ENCODE assay signal across 8 cellular contexts in genomic region chr13:102903659-102904407, GRCh38. TPM values are rescaled to one million over a fixed set of nuclear protein-coding genes. Genes with fewer than 3 reads are reported as not detected.
A peak's percentile ranks its signal among the peaks of the same experiment; 100 is the strongest.
DNase-seq lines count a peak whose midpoint lies in the region; ATAC-seq and TF ChIP-seq lines count a peak whose summit lies in the region.

No MANE protein-coding gene starts in this region.

- DNase-seq in CD14-positive monocyte (ENCODE audit: low spot score) (no peak), HCT116 (ENCODE audit: low read depth, low spot score) (no peak), WTC11 (ENCODE audit: low spot score) (no peak), GM20000 (ENCODE audit: low spot score) (no peak)

- peaks cover 0 to 2% (median 1%) of the 10 kb centered on the region in 3 donors for H3K27me3 Mint-ChIP-seq in CD14-positive monocyte (ENCODE audit: low read depth in 3 of 3)
- H3K27me3 Mint-ChIP-seq in WTC11 (ENCODE audit: low read depth), result peaks cover 3% of the 10 kb centered on the region; the same call in 1 of the 2 replicates

- H2AFZ ChIP-seq in HCT116 (ENCODE audit: low read depth, low read length, poor library complexity, severe bottlenecking), result no peak overlapping the region

- CTCF ChIA-PET in HCT116 (lab: Charles Lee) (no interaction called here), WTC11 (lab: Charles Lee) (interaction anchor here (0.7 to 2.5 kb wide), 4 partner anchors 33 to 239 kb away, joined by 3 to 33 read pairs (median 4); no protein-coding TSS in a partner anchor)

- TF ChIP-seq RAD21 in HCT116 (IDR thresholded peaks at IDR 0.05; ENCODE audit: low read depth), result peak; percentile 57
- TF ChIP-seq RAD21 in liver (IDR thresholded peaks at IDR 0.05), result peak; percentile 79 to 80

- H3K36me3 ChIP-seq in HCT116 (ENCODE audit: control insufficient read depth in 1 of 2, insufficient read depth in 2 of 2, low read length in 2 of 2) (no peaks in the 10 kb centered on the region), liver (ENCODE audit: control insufficient read depth in 4 of 4, insufficient read depth in 3 of 4, low read depth in 1 of 4, low read length in 3 of 4) (no peaks in the 10 kb centered on the region)

- no peaks in the 10 kb centered on the region for H3K9me2 ChIP-seq in HCT116 (ENCODE audit: insufficient read depth)

- H3K27ac ChIP-seq in HCT116 (ENCODE audit: low read depth, low read length), result no peak overlapping the region
- H3K27ac ChIP-seq in liver (ENCODE audit: low read depth in 1 of 2, low read length in 2 of 2), result no peak overlapping the region

- H3K9me3 ChIP-seq in HCT116 (ENCODE audit: control insufficient read depth in 1 of 2, insufficient read depth in 1 of 2, low read depth in 1 of 2, low read length in 2 of 2) (no peaks in the 10 kb centered on the region), liver (ENCODE audit: control insufficient read depth in 4 of 4, low read length in 3 of 4) (no peaks in the 10 kb centered on the region)

- H3K9ac ChIP-seq in HCT116 (ENCODE audit: low read length), result no peak overlapping the region
- no peak overlapping the region for H3K9ac ChIP-seq in liver (ENCODE audit: low read depth in 1 of 2, low read length in 2 of 2)

- TF ChIP-seq POLR2A in HCT116 (IDR thresholded peaks at IDR 0.05; ENCODE audit: borderline replicate concordance, extremely low read depth, insufficient read depth, insufficient read length), result no peak

- H3K27ac Mint-ChIP-seq in CD14-positive monocyte (peak overlapping the region in 1 of 7 donors; percentile 43), WTC11 (no peak overlapping the region)

- H3K27me3 ChIP-seq in HCT116 (ENCODE audit: insufficient read depth, low read length), result no peaks in the 10 kb centered on the region
- H3K27me3 ChIP-seq in liver (ENCODE audit: control insufficient read depth in 4 of 4, insufficient read depth in 4 of 4, low read length in 3 of 4), result no peaks in the 10 kb centered on the region

- TF ChIP-seq CTCF in CD14-positive monocyte (IDR thresholded peaks at IDR 0.05) (peak; percentile 55), HCT116 (IDR thresholded peaks at IDR 0.05 in 2 of 3, conservative IDR thresholded peaks at IDR 0.05 in 1 of 3; ENCODE audit: borderline replicate concordance in 1 of 3, insufficient read depth in 1 of 3, low read depth in 2 of 3, low read length in 2 of 3) (peak; percentile 16 to 68 (median 35); a peak in 3 of 6 replicates), WTC11 (IDR thresholded peaks at IDR 0.05) (peak; percentile 33; the same call in 1 of the 2 replicates), liver (IDR thresholded peaks at IDR 0.05; ENCODE audit: low read depth, low read length, missing input control) (peak; percentile 49), GM20000 (IDR thresholded peaks at IDR 0.05; ENCODE audit: extremely low read depth, missing control alignments) (no peak)

- no peak overlapping the region for H3K4me3 Mint-ChIP-seq in CD14-positive monocyte
- no peak overlapping the region for H3K4me3 Mint-ChIP-seq in WTC11

- RAD21 ChIA-PET in HCT116 (lab: Charles Lee; ENCODE audit: low non-redundant PET in 1 of 2, low total read pairs in 2 of 2, uncharacterized antibody in 2 of 2, unreplicated experiment in 2 of 2), result no interaction called here

- 64% methylated on average over 14 of the region's 14 CpGs for WGBS in liver

- no TSS peak for BruUV-seq in HCT116 (replicated peaks; lab: Mats Ljungman, UMichigan)

- H3K4me1 ChIP-seq in HCT116 (ENCODE audit: control insufficient read depth in 1 of 2, insufficient read depth in 2 of 2, low read length in 2 of 2) (no peaks in the 10 kb centered on the region), liver (ENCODE audit: control insufficient read depth in 4 of 4, insufficient read depth in 4 of 4, low read length in 3 of 4) (peaks cover 6 to 28% (median 22%) of the 10 kb centered on the region in 4 donors)

- H3K36me3 Mint-ChIP-seq in CD14-positive monocyte (no peaks in the 10 kb centered on the region), WTC11 (no peaks in the 10 kb centered on the region)

- H4K20me1 ChIP-seq in HCT116 (ENCODE audit: insufficient read depth), result no peaks in the 10 kb centered on the region

- H3K4me3 ChIP-seq in HCT116 (replicated peaks in 1 of 2; ENCODE audit: low read depth in 1 of 2, low read length in 2 of 2), result no peak overlapping the region
- H3K4me3 ChIP-seq in liver (ENCODE audit: low read depth in 1 of 3, low read length in 3 of 3), result no peak overlapping the region

- no peaks in the 10 kb centered on the region for H3K79me2 ChIP-seq in HCT116 (ENCODE audit: insufficient read depth, low read length)

- H3K9me3 Mint-ChIP-seq in CD14-positive monocyte (no peaks in the 10 kb centered on the region), WTC11 (no peaks in the 10 kb centered on the region)

- POLR2A ChIA-PET in HCT116 (lab: Charles Lee) (no interaction called here), WTC11 (lab: Charles Lee) (no interaction called here)

- no peaks in the 10 kb centered on the region for H3K4me1 Mint-ChIP-seq in CD14-positive monocyte
- peaks cover 16% of the 10 kb centered on the region for H3K4me1 Mint-ChIP-seq in WTC11

- no peak overlapping the region for H3K4me2 ChIP-seq in HCT116 (ENCODE audit: low read length)

- ATAC-seq in HCT116, result peak; percentile 77
- ATAC-seq in WTC11, result peak; percentile 61
- ATAC-seq in HG02642 (IDR thresholded peaks at IDR 0.05; ENCODE audit: poor library complexity, unreplicated experiment), result no peak
- no peak for ATAC-seq in HG03432 (IDR thresholded peaks at IDR 0.05; ENCODE audit: unreplicated experiment)
- no peak for ATAC-seq in GM21367 (IDR thresholded peaks at IDR 0.05; ENCODE audit: unreplicated experiment)

- intact Hi-C loops in CD14-positive monocyte (cut with micrococcal nuclease), result no loop called here
- intact Hi-C loops in HCT116 (cut with micrococcal nuclease), result no loop called here

TF ChIP-seq in WTC11, 78 proteins besides CTCF, POLR2A, EP300 and RAD21 (continues in another document):
- TF ChIP-seq PRRX2 (CRISPR knock-in tag; IDR thresholded peaks at IDR 0.05) (no peak), ZNF232 (CRISPR knock-in tag; IDR thresholded peaks at IDR 0.05) (no peak), GRHL2 (CRISPR knock-in tag; IDR thresholded peaks at IDR 0.05; ENCODE audit: insufficient replicate concordance, severe bottlenecking) (no peak), SMAD4 (CRISPR knock-in tag; IDR thresholded peaks at IDR 0.05) (no peak), E2F5 (CRISPR knock-in tag; IDR thresholded peaks at IDR 0.05) (no peak), NFATC4 (CRISPR knock-in tag; IDR thresholded peaks at IDR 0.05) (no peak), TEAD4 (CRISPR knock-in tag; IDR thresholded peaks at IDR 0.05) (no peak), EMX1 (CRISPR knock-in tag; IDR thresholded peaks at IDR 0.05) (no peak), IRF2 (CRISPR knock-in tag; IDR thresholded peaks at IDR 0.05; ENCODE audit: borderline replicate concordance, low read depth) (no peak), ZNF317 (CRISPR knock-in tag; IDR thresholded peaks at IDR 0.05; ENCODE audit: borderline replicate concordance, low read depth) (no peak)

TF ChIP-seq in liver, 16 proteins besides CTCF, POLR2A, EP300 and RAD21 (continues in another document):
- TF ChIP-seq HNF4G (IDR thresholded peaks at IDR 0.05), result no peak
- TF ChIP-seq ATF3 (IDR thresholded peaks at IDR 0.05), result no peak
- TF ChIP-seq HNF4A (conservative IDR thresholded peaks at IDR 0.05), result no peak
- TF ChIP-seq ZBTB33 (IDR thresholded peaks at IDR 0.05), result no peak
- no peak for TF ChIP-seq JUND (IDR thresholded peaks at IDR 0.05)
- no peak for TF ChIP-seq RXRA (IDR thresholded peaks at IDR 0.05)
- no peak for TF ChIP-seq MAX (IDR thresholded peaks at IDR 0.05)
- TF ChIP-seq YY1 (IDR thresholded peaks at IDR 0.05), result no peak
- TF ChIP-seq TAF1 (conservative IDR thresholded peaks at IDR 0.05), result no peak

RNA-seq across cellular contexts. Expression of gene ERCC5, which starts 58.0 kb away (rescaled TPM):
- polyA plus RNA-seq in CD14-positive monocyte (10 to 100 TPM; 15.2 to 22.1 TPM), liver (10 to 100 TPM; 17.7 to 18.6 TPM)
- total RNA-seq in HCT116 (2021; ENCODE audit: unreplicated experiment) (25.6 TPM), WTC11 (2021) (15.6 to 26.5 TPM (median 20.3 TPM) in 3 replicates), liver (10 to 100 TPM; 30.8 to 44.8 TPM)
- polyA plus RNA-seq in HCT116 (2012), result 10.7 and 14.1 TPM in 2 replicates

Comparison
In these comparisons a context has a peak if more than half of its experiments do, and no peak if none do; other contexts are left out.
1. ATAC-seq: peak in HCT116 (single experiment) and WTC11 (single experiment); none in HG02642 (single experiment), HG03432 (single experiment) and GM21367 (single experiment).